ENCODE assay signal across 10 cellular contexts in genomic region chr5:67192719-67193464, GRCh38. TPM values are rescaled to one million over a fixed set of nuclear protein-coding genes. Genes with fewer than 3 reads are reported as not detected.
DNase-seq lines count a peak whose midpoint lies in the region; ATAC-seq and TF ChIP-seq lines count a peak whose summit lies in the region.
"Had no signal": no experiment of that assay in that cellular context is flagged by ENCODE, and none has a peak within 500 bp of the region (broad histone marks: within the 10 kb centered on the region; RNA-seq: fewer than 3 reads in every experiment).

No MANE protein-coding gene starts in this region.

- H3K27me3 ChIP-seq in gastroesophageal sphincter = no peaks in the 10 kb centered on the region

- H3K4me1 ChIP-seq in gastroesophageal sphincter = peaks cover 0 to 14% (median 0%) of the 10 kb centered on the region in 3 donors

- no peak for TF ChIP-seq EP300 in gastroesophageal sphincter (IDR thresholded peaks at IDR 0.05)

- H3K27ac ChIP-seq in gastroesophageal sphincter = peak overlapping the region in 2 of 4 donors; percentile 41 to 42

- no peaks in the 10 kb centered on the region for H3K36me3 ChIP-seq in gastroesophageal sphincter

- no peak for TF ChIP-seq CTCF in gastroesophageal sphincter (IDR thresholded peaks at IDR 0.05)

- in situ Hi-C loops in ACHN (cut with HindIII; ENCODE audit: low pct_ligation_motif_present, low pct_unique_long_range_greater_than_20kb, low sequenced_read_pairs) = loop anchor here (25.0 kb wide), 1 partner anchor 381 kb away; no protein-coding TSS in a partner anchor

- no peak overlapping the region for H3K4me3 ChIP-seq in gastroesophageal sphincter

- peak; percentile 38 for ATAC-seq in GM21576 (IDR thresholded peaks at IDR 0.05; ENCODE audit: unreplicated experiment)
- peak; percentile 20 for ATAC-seq in gastroesophageal sphincter
- ATAC-seq: activated CD8-positive, alpha-beta T cell treated with anti-CD3 and anti-CD28 coated beads for 36 hours had no signal

- TF ChIP-seq POLR2A in gastroesophageal sphincter (IDR thresholded peaks at IDR 0.05) = no peak

- peak; percentile 79 for DNase-seq in NOMO-1 treated with dmso at 0.1 percent for 144 hours (lab: John Stamatoyannopoulos, UW; ENCODE audit: unreplicated experiment)
- peak; percentile 53 for DNase-seq in superior temporal gyrus (ENCODE audit: extremely low spot score)
- no peak for DNase-seq in activated T-cell treated with anti-CD3 and anti-CD28 coated beads, Interleukin-2, amount 50 U/mL, for 1 hour
- DNase-seq in NCI-H1092 treated with DMSO at 0.1 percent for 48 hours (lab: John Stamatoyannopoulos, UW) = no peak
- no peak for DNase-seq in ACHN
- DNase-seq in GOT3 (lab: John Stamatoyannopoulos, UW) = no peak
- DNase-seq: activated CD8-positive, alpha-beta T cell treated with anti-CD3 and anti-CD28 coated beads for 36 hours had no signal

- WGBS in gastroesophageal sphincter (ENCODE audit: low coverage in 1 of 2), 2 donors = 29 to 53% methylated on average over 6 to 9 of the region's 9 CpGs

- H3K9me3 ChIP-seq in gastroesophageal sphincter = no peaks in the 10 kb centered on the region

RNA-seq across cellular contexts. Expression of gene CD180, which starts 3.7 kb away (rescaled TPM):
- 1 to 10 TPM in 2 of 4 donors, under 1 TPM in 1, not detected in 1; 0.27 to 2.2 (median 1.2) TPM for total RNA-seq in gastroesophageal sphincter
- total RNA-seq: activated CD8-positive, alpha-beta T cell treated with anti-CD3 and anti-CD28 coated beads for 36 hours; glomerular endothelial cell had no signal

Comparison
In these comparisons a context has a peak if more than half of its experiments do, and no peak if none do; other contexts are left out.
1. DNase-seq: peak in NOMO-1 treated with dmso at 0.1 percent for 144 hours (single experiment) and superior temporal gyrus (single experiment); none in activated T-cell treated with anti-CD3 and anti-CD28 coated beads, Interleukin-2, amount 50 U/mL, for 1 hour (single experiment), NCI-H1092 treated with DMSO at 0.1 percent for 48 hours (single experiment), ACHN (single experiment) and GOT3 (single experiment).